24 cellular contexts compared by ENCODE assay signal in genomic region chr18:76386886-76387285, GRCh38.
A peak's percentile ranks its signal among the peaks of the same experiment; 100 is the strongest.
DNase-seq lines count a peak whose midpoint lies in the region; ATAC-seq and TF ChIP-seq lines count a peak whose summit lies in the region.
"Had no signal": no experiment of that assay in that cellular context is flagged by ENCODE, and none has a peak within 500 bp of the region (broad histone marks: within the 10 kb centered on the region; RNA-seq: fewer than 3 reads in every experiment).

No MANE protein-coding gene starts in this region.

- TF ChIP-seq CTCF in Loucy (conservative IDR thresholded peaks at IDR 0.05; ENCODE audit: low read length) (no peak), esophagus squamous epithelium (IDR thresholded peaks at IDR 0.05) (no peak), sigmoid colon (IDR thresholded peaks at IDR 0.05) (no peak)

- H3K27ac ChIP-seq in esophagus squamous epithelium (peak overlapping the region in 3 of 4 donors; percentile 20 to 66 (median 63)), sigmoid colon (no peak overlapping the region)
- H3K27ac ChIP-seq: foreskin keratinocyte, hepatocyte, ovary, SJCRH30, transverse colon had no signal

- no peaks in the 10 kb centered on the region for H3K9me2 ChIP-seq in Loucy (replicated peaks; ENCODE audit: low read depth, low read length)

- ATAC-seq in GM19452 (IDR thresholded peaks at IDR 0.05; ENCODE audit: unreplicated experiment) = no peak
- ATAC-seq: right cardiac atrium had no signal

- WGBS in esophagus squamous epithelium, 2 donors = 58 to 71% methylated on average over 5 to 10 of the region's 13 CpGs
- WGBS in sigmoid colon, 2 donors = 62 to 87% methylated on average over 13 of the region's 13 CpGs

- no peaks in the 10 kb centered on the region for H3F3A ChIP-seq in Loucy (ENCODE audit: low read depth)

- TF ChIP-seq EP300 in sigmoid colon (IDR thresholded peaks at IDR 0.05) = no peak

- TF ChIP-seq POLR2A in esophagus squamous epithelium (IDR thresholded peaks at IDR 0.05) = no peak
- no peak for TF ChIP-seq POLR2A in sigmoid colon (IDR thresholded peaks at IDR 0.05)

- H3K79me2 ChIP-seq in Loucy (ENCODE audit: insufficient read depth, low read length) = no peaks in the 10 kb centered on the region

- no peaks in the 10 kb centered on the region for H3K9me3 Mint-ChIP-seq in T-helper 2 cell treated with Interferon-gamma antibody and Interleukin-4, amounts not matched to agents 5 μg/mL and 100 μg/mL, for 36 hours
- H3K9me3 Mint-ChIP-seq: activated T-helper 2 cell treated with anti-CD3 and anti-CD28 coated beads, Interferon-gamma antibody, Interleukin-2, Interleukin-4, amounts not matched to agents 10 μg/mL and 5 μg/mL and 100 μg/mL, durations not matched to agents 14 hours and 24 hours and 36 hours had no signal

- H3K9me3 ChIP-seq in Loucy (ENCODE audit: insufficient read depth, low read depth, low read length) (no peaks in the 10 kb centered on the region), esophagus squamous epithelium (no peaks in the 10 kb centered on the region), sigmoid colon (no peaks in the 10 kb centered on the region)
- H3K9me3 ChIP-seq: Caco-2, ovary, SJCRH30, transverse colon had no signal

- no peak overlapping the region for H3K27ac Mint-ChIP-seq in T-helper 2 cell treated with Interferon-gamma antibody and Interleukin-4, amounts not matched to agents 5 μg/mL and 100 μg/mL, for 36 hours
- H3K27ac Mint-ChIP-seq: activated T-helper 2 cell treated with anti-CD3 and anti-CD28 coated beads, Interferon-gamma antibody, Interleukin-2, Interleukin-4, amounts not matched to agents 10 μg/mL and 5 μg/mL and 100 μg/mL, durations not matched to agents 14 hours and 24 hours and 36 hours had no signal

- no peaks in the 10 kb centered on the region for H3K36me3 Mint-ChIP-seq in T-helper 2 cell treated with Interferon-gamma antibody and Interleukin-4, amounts not matched to agents 5 μg/mL and 100 μg/mL, for 36 hours (ENCODE audit: low read depth)

- H3K36me3 ChIP-seq in Loucy (ENCODE audit: insufficient read depth, low read length) (no peaks in the 10 kb centered on the region), esophagus squamous epithelium (peaks cover 0 to 8% (median 0%) of the 10 kb centered on the region in 3 donors), sigmoid colon (no peaks in the 10 kb centered on the region)
- H3K36me3 ChIP-seq: ovary, SJCRH30, transverse colon had no signal

- H3K27me3 ChIP-seq in Loucy (ENCODE audit: insufficient read depth, low read length, poor library complexity, severe bottlenecking) (no peaks in the 10 kb centered on the region), esophagus squamous epithelium (no peaks in the 10 kb centered on the region), sigmoid colon (no peaks in the 10 kb centered on the region)
- H3K27me3 ChIP-seq: foreskin keratinocyte, hepatocyte, ovary, SJCRH30, transverse colon had no signal

- H3K4me1 ChIP-seq in Loucy (ENCODE audit: insufficient read depth, low read length, poor library complexity, severe bottlenecking) = peaks cover 26% of the 10 kb centered on the region
- peaks cover 23 to 64% (median 29%) of the 10 kb centered on the region in 3 donors for H3K4me1 ChIP-seq in esophagus squamous epithelium
- H3K4me1 ChIP-seq in sigmoid colon = peaks cover 0 to 39% (median 23%) of the 10 kb centered on the region in 4 donors
- H3K4me1 ChIP-seq: Caco-2, foreskin keratinocyte, SJCRH30 had no signal

- peak overlapping the region; percentile 51 for H3K4me2 ChIP-seq in Loucy (ENCODE audit: low read depth, low read length, poor library complexity, severe bottlenecking)
- H3K4me2 ChIP-seq: hepatocyte had no signal

- H3K4me1 Mint-ChIP-seq in T-helper 2 cell treated with Interferon-gamma antibody and Interleukin-4, amounts not matched to agents 5 μg/mL and 100 μg/mL, for 36 hours (ENCODE audit: low read depth) = peaks cover 14% of the 10 kb centered on the region

- H2AFZ ChIP-seq in Loucy (ENCODE audit: low read length) = no peak overlapping the region
- H2AFZ ChIP-seq: hepatocyte had no signal

- H3K27me3 Mint-ChIP-seq in T-helper 2 cell treated with Interferon-gamma antibody and Interleukin-4, amounts not matched to agents 5 μg/mL and 100 μg/mL, for 36 hours (ENCODE audit: low read depth) = peaks cover 20% of the 10 kb centered on the region

- H3K9ac ChIP-seq in Loucy (ENCODE audit: low read depth, low read length, poor library complexity, severe bottlenecking) = no peak overlapping the region

- peak overlapping the region; percentile 51 for H3K4me3 Mint-ChIP-seq in T-helper 2 cell treated with Interferon-gamma antibody and Interleukin-4, amounts not matched to agents 5 μg/mL and 100 μg/mL, for 36 hours

- intact Hi-C loops in esophagus squamous epithelium (cut with DNase I) (no loop called here), sigmoid colon (cut with DNase I) (no loop called here)

- DNase-seq in T-helper 2 cell treated with Interferon-gamma antibody and Interleukin-4, amounts not matched to agents 5 μg/mL and 100 μg/mL, for 36 hours (ENCODE audit: low spot score) = no peak
- DNase-seq in T-helper 2 cell (no peak), esophagus squamous epithelium (lab: John Stamatoyannopoulos, UW) (no peak), sigmoid colon (peak; percentile 48), middle frontal gyrus (ENCODE audit: extremely low spot score, low spot score) (no peak), COR-L47 (lab: John Stamatoyannopoulos, UW) (no peak)
- DNase-seq: 8988T; activated CD4-positive, alpha-beta T cell treated with anti-CD3 and anti-CD28 coated beads for 4 hours; Caco-2; DMS79; Kasumi-1; mesenchymal stem cell; NCI-H187 treated with DMSO at 0.1 percent for 48 hours; NCI-H526 treated with DMSO at 0.1 percent for 48 hours; right cardiac atrium; SJCRH30; stimulated activated CD4-positive, alpha-beta T cell treated with anti-CD3 and anti-CD28 coated beads, Interleukin-15, amount 100 ng/mL, for 24 hours; transverse colon had no signal

- no peaks in the 10 kb centered on the region for H4K20me1 ChIP-seq in Loucy (ENCODE audit: insufficient read depth, low read length, poor library complexity, severe bottlenecking)

- peak overlapping the region; percentile 6 for H3K4me3 ChIP-seq in Loucy (ENCODE audit: low read length, poor library complexity, severe bottlenecking)
- no peak overlapping the region for H3K4me3 ChIP-seq in esophagus squamous epithelium
- H3K4me3 ChIP-seq in sigmoid colon = no peak overlapping the region
- H3K4me3 ChIP-seq: hepatocyte, ovary, SJCRH30, transverse colon had no signal

Comparison
In these comparisons a context has a peak if more than half of its experiments do, and no peak if none do; other contexts are left out.
1. H3K27ac ChIP-seq: peak in esophagus squamous epithelium (3 of 4); none in sigmoid colon (0 of 4).